ENCODE assay signal across 16 cellular contexts in the genomic region with DNA sequence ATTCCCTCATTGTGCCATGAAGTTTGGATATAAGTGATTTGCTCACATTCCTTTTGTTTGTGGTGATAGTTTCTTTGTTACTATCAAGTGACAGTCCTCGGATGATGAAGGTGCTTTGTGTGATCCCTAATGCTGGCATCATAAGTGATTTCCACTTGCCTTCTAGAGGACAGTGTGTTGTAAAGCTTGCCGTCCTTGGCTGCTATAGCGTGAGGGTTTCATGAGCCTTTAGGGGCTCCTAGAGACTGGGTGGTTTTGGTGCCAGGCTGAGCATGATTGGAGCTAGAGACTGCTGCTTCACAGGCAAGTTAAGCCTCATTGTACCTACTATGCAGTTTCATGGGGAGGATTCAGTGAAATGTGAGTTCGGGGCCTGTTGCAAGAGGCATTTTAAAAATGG. TPM values are rescaled to one million over a fixed set of nuclear protein-coding genes. Genes with fewer than 3 reads are reported as not detected.
DNase-seq lines count a peak whose midpoint lies in the region; ATAC-seq lines count a peak whose summit lies in the region.
"Had no signal": no experiment of that assay in that cellular context is flagged by ENCODE, and none has a peak within 500 bp of the region (broad histone marks: within the 10 kb centered on the region; RNA-seq: fewer than 3 reads in every experiment).

No MANE protein-coding gene starts in this region.

- H3K27me3 Mint-ChIP-seq in activated T-cell treated with anti-CD3 and anti-CD28 coated beads, Interleukin-2, amount 50 U/mL, for 24 hours = no peaks in the 10 kb centered on the region
- H3K27me3 Mint-ChIP-seq in T-helper 17 cell = no peaks in the 10 kb centered on the region

- H3K36me3 Mint-ChIP-seq in activated T-cell treated with anti-CD3 and anti-CD28 coated beads, Interleukin-2, amount 50 U/mL, for 24 hours (ENCODE audit: low read depth) = peaks cover 39% of the 10 kb centered on the region
- peaks cover 4% of the 10 kb centered on the region for H3K36me3 Mint-ChIP-seq in T-helper 17 cell (ENCODE audit: low read depth)

- H3K4me3 Mint-ChIP-seq in activated T-cell treated with anti-CD3 and anti-CD28 coated beads, Interleukin-2, amount 50 U/mL, for 24 hours = peak overlapping the region; percentile 71
- peak overlapping the region; percentile 82 for H3K4me3 Mint-ChIP-seq in T-helper 17 cell

- intact Hi-C loops in left ventricle myocardium superior (cut with micrococcal nuclease) = no loop called here

- no peaks in the 10 kb centered on the region for H3K9me3 Mint-ChIP-seq in activated T-cell treated with anti-CD3 and anti-CD28 coated beads, Interleukin-2, amount 50 U/mL, for 24 hours

- H3K4me1 Mint-ChIP-seq in activated T-cell treated with anti-CD3 and anti-CD28 coated beads, Interleukin-2, amount 50 U/mL, for 24 hours (ENCODE audit: low read depth) = peaks cover 84% of the 10 kb centered on the region
- peaks cover 47% of the 10 kb centered on the region for H3K4me1 Mint-ChIP-seq in T-helper 17 cell

- H3K9me3 ChIP-seq in T-helper 17 cell (ENCODE audit: control insufficient read depth, low read length, poor library complexity, severe bottlenecking) = no peaks in the 10 kb centered on the region
- H3K9me3 ChIP-seq: prostate gland, suprapubic skin had no signal

- no peak for DNase-seq in activated T-cell treated with anti-CD3 and anti-CD28 coated beads, Interleukin-2, amount 50 U/mL, for 24 hours
- DNase-seq in activated T-cell treated with anti-CD3 and anti-CD28 coated beads, Interleukin-2, amount 50 U/mL, for 48 hours = no peak
- DNase-seq in T-helper 17 cell = no peak
- no peak for DNase-seq in left ventricle myocardium superior
- no peak for DNase-seq in stimulated activated naive CD8-positive, alpha-beta T cell treated with anti-CD3 and anti-CD28 coated beads, Interleukin-15, Interleukin-2, amounts not matched to agents 100 U/mL and 50 U/mL, for 24 hours
- no peak for DNase-seq in HT-29 (ENCODE audit: low spot score)
- DNase-seq in iPS-NIHi7 (ENCODE audit: extremely low spot score) = no peak
- DNase-seq: ACHN, brain microvascular endothelial cell, dorsolateral prefrontal cortex, hippocampal formation, left cardiac atrium, WERI-Rb-1 had no signal

- H3K27ac Mint-ChIP-seq in activated T-cell treated with anti-CD3 and anti-CD28 coated beads, Interleukin-2, amount 50 U/mL, for 24 hours = peak overlapping the region; percentile 93
- peak overlapping the region; percentile 95 for H3K27ac Mint-ChIP-seq in T-helper 17 cell

- ATAC-seq in T-helper 17 cell (no peak), left ventricle myocardium superior (peak; percentile 78), GM18498 (IDR thresholded peaks at IDR 0.05; ENCODE audit: unreplicated experiment) (no peak)
- ATAC-seq in stimulated activated naive CD8-positive, alpha-beta T cell treated with anti-CD3 and anti-CD28 coated beads, Interleukin-15, Interleukin-2, amounts not matched to agents 100 U/mL and 50 U/mL, for 24 hours = peak; percentile 47

RNA-seq across cellular contexts. Expression of gene SNRK, which starts 12.4 kb away (rescaled TPM):
- total RNA-seq in T-helper 17 cell = 100 to 1,000 TPM; 127 to 159 TPM
- 23.6 TPM for total RNA-seq in left ventricle myocardium superior
- total RNA-seq in HT-29 (2014; rRNA removed; shearing (Covaris generic)) = 6.1 and 8.0 TPM in 2 replicates

Comparison
In these comparisons a context has a peak if more than half of its experiments do, and no peak if none do; other contexts are left out.
1. ATAC-seq: peak in left ventricle myocardium superior (single experiment) and stimulated activated naive CD8-positive, alpha-beta T cell treated with anti-CD3 and anti-CD28 coated beads, Interleukin-15, Interleukin-2, amounts not matched to agents 100 U/mL and 50 U/mL, for 24 hours (single experiment); none in T-helper 17 cell (single experiment) and GM18498 (single experiment).